19 cellular contexts compared by ENCODE assay signal in genomic region chr14:25371053-25371452, GRCh38.
"Had no signal": no experiment of that assay in that cellular context is flagged by ENCODE, and none has a peak within 500 bp of the region (broad histone marks: within the 10 kb centered on the region; RNA-seq: fewer than 3 reads in every experiment).

No MANE protein-coding gene starts in this region.

- ATAC-seq: activated CD8-positive, alpha-beta T cell treated with anti-CD3 and anti-CD28 coated beads for 36 hours; activated T-helper 17 cell treated with anti-CD3 and anti-CD28 coated beads, Interleukin-2, amount 50 U/mL, for 72 hours; body of pancreas; gastrocnemius medialis; naive thymus-derived CD4-positive, alpha-beta T cell; stimulated activated effector memory CD8-positive, alpha-beta T cell treated with anti-CD3 and anti-CD28 coated beads, Interleukin-12 subunit alpha, Interleukin-12 subunit beta, amount 100 ng/mL, for 72 hours had no signal

- H3K4me3 ChIP-seq: body of pancreas, gastrocnemius medialis, sigmoid colon, testis had no signal

- H3K36me3 ChIP-seq: gastrocnemius medialis, sigmoid colon had no signal

- H3K27ac ChIP-seq: body of pancreas, gastrocnemius medialis, sigmoid colon, testis had no signal

- H3K4me1 ChIP-seq: body of pancreas, gastrocnemius medialis, sigmoid colon, testis had no signal

- DNase-seq: activated CD4-positive, alpha-beta T cell treated with anti-CD3 and anti-CD28 coated beads, Interleukin-2, amount 10 ng/mL, durations not matched to agents 24 days and 14 days; activated CD8-positive, alpha-beta T cell treated with anti-CD3 and anti-CD28 coated beads for 36 hours; activated naive CD4-positive, alpha-beta T cell; activated naive CD8-positive, alpha-beta T cell treated with anti-CD3 and anti-CD28 coated beads for 36 hours; activated T-cell treated with anti-CD3 and anti-CD28 coated beads, Interleukin-2, amount 50 U/mL, for 1 hour; amniotic stem cell; body of pancreas; caudate nucleus; endodermal cell; erythroblast; gastrocnemius medialis; head of caudate nucleus; kidney; naive thymus-derived CD4-positive, alpha-beta T cell; sigmoid colon; stimulated activated CD4-positive, alpha-beta T cell treated with anti-CD3 and anti-CD28 coated beads, Interleukin-4, amount 100 ng/mL, for 24 hours; testis had no signal

- H3K9me3 ChIP-seq: body of pancreas, gastrocnemius medialis, sigmoid colon, testis had no signal

- H3K27me3 ChIP-seq: body of pancreas, gastrocnemius medialis, sigmoid colon, testis had no signal
